In the genomic region with DNA sequence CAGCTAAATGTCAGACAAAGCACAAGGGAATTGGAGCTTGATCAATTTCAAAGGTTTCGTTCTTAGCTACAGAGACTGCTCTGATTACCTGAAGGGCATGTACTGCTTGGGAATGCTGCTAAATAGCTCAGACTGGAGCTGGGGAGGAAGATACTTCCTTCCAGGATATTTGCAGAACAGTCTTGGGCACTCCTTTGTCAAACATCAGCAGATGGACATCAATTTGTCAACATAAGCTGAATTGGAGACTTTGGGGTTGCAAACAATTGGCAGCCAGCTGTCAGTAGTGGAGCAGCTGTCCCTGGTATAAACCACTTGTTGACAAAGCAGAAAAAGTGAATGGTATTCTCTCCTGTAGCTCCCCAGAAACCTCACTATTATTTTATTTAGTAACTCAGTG, we compare ENCODE assay signal across 21 cellular contexts.
DNase-seq lines count a peak whose midpoint lies in the region; ATAC-seq lines count a peak whose summit lies in the region.
"Had no signal": no experiment of that assay in that cellular context is flagged by ENCODE, and none has a peak within 500 bp of the region (broad histone marks: within the 10 kb centered on the region; RNA-seq: fewer than 3 reads in every experiment).

No MANE protein-coding gene starts in this region.

- DNase-seq in NCI-H2029 (lab: John Stamatoyannopoulos, UW), result peak; percentile 33
- DNase-seq in NCI-H2029 treated with DMSO at 0.1 percent for 48 hours (lab: John Stamatoyannopoulos, UW), result no peak
- DNase-seq in NCI-H1694 (lab: John Stamatoyannopoulos, UW), result peak; percentile 18
- DNase-seq in SHP77 (lab: John Stamatoyannopoulos, UW), result peak; percentile 41 to 63
- DNase-seq in pons (ENCODE audit: low spot score), result peak; percentile 48
- DNase-seq in NCI-H1105 treated with DMSO at 0.1 percent for 48 hours (lab: John Stamatoyannopoulos, UW), result no peak
- no peak for DNase-seq in activated CD4-positive, CD25-positive, alpha-beta regulatory T cell treated with anti-CD3 and anti-CD28 coated beads, Interleukin-2, amount 50 U/mL, for 72 hours
- DNase-seq in left cardiac atrium, result no peak
- DNase-seq: activated CD4-positive, alpha-beta T cell treated with anti-CD3 and anti-CD28 coated beads for 1 hour; activated CD8-positive, alpha-beta memory T cell treated with anti-CD3 and anti-CD28 coated beads, Interleukin-2, amount 50 U/mL, for 48 hours; activated naive CD4-positive, alpha-beta T cell; EL; foreskin melanocyte; lower lobe of right lung; naive thymus-derived CD4-positive, alpha-beta T cell; NCI-H1436; stimulated activated naive CD8-positive, alpha-beta T cell treated with anti-CD3 and anti-CD28 coated beads, Interleukin-15, Interleukin-2, amounts not matched to agents 100 U/mL and 50 U/mL, for 24 hours; T-helper 2 cell; uterus had no signal

- ATAC-seq in left cardiac atrium, result no peak
- ATAC-seq: K562; lower lobe of right lung; naive thymus-derived CD4-positive, alpha-beta T cell; Right ventricle myocardium inferior; stimulated activated naive CD8-positive, alpha-beta T cell treated with anti-CD3 and anti-CD28 coated beads, Interleukin-15, Interleukin-2, amounts not matched to agents 100 U/mL and 50 U/mL, for 24 hours had no signal

- intact Hi-C loops in left cardiac atrium (cut with DNase I), result no loop called here

Comparison
In these comparisons a context has a peak if more than half of its experiments do, and no peak if none do; other contexts are left out.
1. DNase-seq: peak in NCI-H2029 (single experiment), NCI-H1694 (single experiment), SHP77 (2 of 2) and pons (single experiment); none in NCI-H2029 treated with DMSO at 0.1 percent for 48 hours (single experiment), NCI-H1105 treated with DMSO at 0.1 percent for 48 hours (single experiment), activated CD4-positive, CD25-positive, alpha-beta regulatory T cell treated with anti-CD3 and anti-CD28 coated beads, Interleukin-2, amount 50 U/mL, for 72 hours (single experiment) and left cardiac atrium (single experiment).